8 cellular contexts compared by ENCODE assay signal in genomic region chr22:40819741-40820140, GRCh38. TPM values are rescaled to one million over a fixed set of nuclear protein-coding genes. Genes with fewer than 3 reads are reported as not detected.
DNase-seq lines count a peak whose midpoint lies in the region; ATAC-seq and FAIRE-seq lines count a peak whose summit lies in the region.

No MANE protein-coding gene starts in this region.

- H3K4me1 ChIP-seq in CD8-positive, alpha-beta memory T cell (ENCODE audit: insufficient read depth, low read length) = peaks cover 23% of the 10 kb centered on the region
- H3K4me1 ChIP-seq in right cardiac atrium (ENCODE audit: control insufficient read depth, insufficient read depth, low read length) (peaks cover 5% of the 10 kb centered on the region), small intestine (ENCODE audit: control insufficient read depth in 2 of 2, insufficient read depth in 1 of 2, low read depth in 1 of 2, low read length in 1 of 2) (peaks cover 2 to 9% of the 10 kb centered on the region in 2 donors)

- H3K9me3 Mint-ChIP-seq in CD8-positive, alpha-beta memory T cell = no peaks in the 10 kb centered on the region
- no peaks in the 10 kb centered on the region for H3K9me3 Mint-ChIP-seq in activated CD8-positive, alpha-beta T cell treated with anti-CD3 and anti-CD28 coated beads, Interleukin-2, amount 10 ng/mL, durations not matched to agents 7 days and 5 days (ENCODE audit: insufficient read depth)

- DNase-seq in CD8-positive, alpha-beta memory T cell = no peak
- peak; percentile 25 for DNase-seq in Jurkat, Clone E6-1 (ENCODE audit: low read depth, low spot score)
- DNase-seq in activated CD8-positive, alpha-beta T cell treated with anti-CD3 and anti-CD28 coated beads, Interleukin-2, amount 10 ng/mL, durations not matched to agents 7 days and 5 days = no peak
- DNase-seq in right cardiac atrium (no peak), small intestine (no peak), ecto neural progenitor cell (ENCODE audit: low spot score) (no peak)

- no peaks in the 10 kb centered on the region for H3K9me3 ChIP-seq in CD8-positive, alpha-beta memory T cell (ENCODE audit: low read length)
- H3K9me3 ChIP-seq in right cardiac atrium (ENCODE audit: control insufficient read depth, low read length) (no peaks in the 10 kb centered on the region), small intestine (ENCODE audit: control insufficient read depth, low read depth) (no peaks in the 10 kb centered on the region)

- peak overlapping the region in 7 of 8 donors; percentile 39 to 96 (median 83) for H3K27ac Mint-ChIP-seq in CD8-positive, alpha-beta memory T cell
- peak overlapping the region; percentile 64 for H3K27ac Mint-ChIP-seq in activated CD8-positive, alpha-beta T cell treated with anti-CD3 and anti-CD28 coated beads, Interleukin-2, amount 10 ng/mL, durations not matched to agents 7 days and 5 days

- H3K27me3 Mint-ChIP-seq in CD8-positive, alpha-beta memory T cell = no peaks in the 10 kb centered on the region
- H3K27me3 Mint-ChIP-seq in activated CD8-positive, alpha-beta T cell treated with anti-CD3 and anti-CD28 coated beads, Interleukin-2, amount 10 ng/mL, durations not matched to agents 7 days and 5 days (ENCODE audit: low read depth) = no peaks in the 10 kb centered on the region

- peaks cover 28 to 40% (median 40%) of the 10 kb centered on the region in 3 donors for H3K4me1 Mint-ChIP-seq in CD8-positive, alpha-beta memory T cell
- peaks cover 32% of the 10 kb centered on the region for H3K4me1 Mint-ChIP-seq in activated CD8-positive, alpha-beta T cell treated with anti-CD3 and anti-CD28 coated beads, Interleukin-2, amount 10 ng/mL, durations not matched to agents 7 days and 5 days (ENCODE audit: low read depth)

- peak overlapping the region; percentile 55 for H3K4me3 ChIP-seq in CD8-positive, alpha-beta memory T cell (ENCODE audit: low read length)
- peak overlapping the region; percentile 94 for H3K4me3 ChIP-seq in Jurkat, Clone E6-1 (ENCODE audit: low read length)
- H3K4me3 ChIP-seq in right cardiac atrium (ENCODE audit: low read length) (peak overlapping the region; percentile 96), small intestine (ENCODE audit: low read depth in 1 of 2, low read length in 2 of 2) (peak overlapping the region; percentile 68 to 97)

- H3K36me3 ChIP-seq in CD8-positive, alpha-beta memory T cell (ENCODE audit: insufficient read depth, low read length) = no peaks in the 10 kb centered on the region
- H3K36me3 ChIP-seq in small intestine (ENCODE audit: control insufficient read depth in 2 of 2, insufficient read depth in 2 of 2, low read length in 2 of 2) = no peaks in the 10 kb centered on the region

- FAIRE-seq in small intestine (lab: Jason Lieb, UNC) = no peak

- H3K27ac ChIP-seq in CD8-positive, alpha-beta memory T cell (ENCODE audit: low read depth, low read length) = peak overlapping the region; percentile 12
- H3K27ac ChIP-seq in right cardiac atrium (ENCODE audit: low read length) = peak overlapping the region; percentile 89
- peak overlapping the region; percentile 34 to 68 for H3K27ac ChIP-seq in small intestine (ENCODE audit: low read depth in 1 of 2, low read length in 1 of 2)

- no peak for ATAC-seq in activated CD8-positive, alpha-beta T cell treated with anti-CD3 and anti-CD28 coated beads, Interleukin-2, amount 10 ng/mL, durations not matched to agents 7 days and 5 days
- ATAC-seq in right cardiac atrium = peak; percentile 14 to 36
- no peak for ATAC-seq in HG02678 (IDR thresholded peaks at IDR 0.05; ENCODE audit: unreplicated experiment)
- ATAC-seq in HG02798 (IDR thresholded peaks at IDR 0.05; ENCODE audit: poor library complexity, unreplicated experiment) = no peak

- peaks cover 0 to 23% (median 0%) of the 10 kb centered on the region in 3 donors for H3K36me3 Mint-ChIP-seq in CD8-positive, alpha-beta memory T cell
- peaks cover 10% of the 10 kb centered on the region for H3K36me3 Mint-ChIP-seq in activated CD8-positive, alpha-beta T cell treated with anti-CD3 and anti-CD28 coated beads, Interleukin-2, amount 10 ng/mL, durations not matched to agents 7 days and 5 days (ENCODE audit: low read depth)

- CTCF ChIA-PET in CD8-positive, alpha-beta memory T cell (lab: Charles Lee) = interaction anchor here (1.8 kb wide), 1 partner anchor 137 kb away, joined by 5 read pairs; no protein-coding TSS in a partner anchor
- CTCF ChIA-PET in activated CD8-positive, alpha-beta T cell treated with anti-CD3 and anti-CD28 coated beads, Interleukin-2, amount 10 ng/mL, durations not matched to agents 7 days and 5 days (lab: Charles Lee) = interaction anchor here (1.0 to 5.5 kb wide), 5 partner anchors 35 to 136 kb away, joined by 3 to 33 read pairs (median 4); no protein-coding TSS in a partner anchor

- peak overlapping the region; percentile 90 to 98 (median 97) for H3K4me3 Mint-ChIP-seq in CD8-positive, alpha-beta memory T cell
- peak overlapping the region; percentile 94 for H3K4me3 Mint-ChIP-seq in activated CD8-positive, alpha-beta T cell treated with anti-CD3 and anti-CD28 coated beads, Interleukin-2, amount 10 ng/mL, durations not matched to agents 7 days and 5 days

- POLR2A ChIA-PET in CD8-positive, alpha-beta memory T cell (lab: Charles Lee) = interaction anchor here (0.7 kb wide), 1 partner anchor 10 kb away, joined by 4 read pairs; no protein-coding TSS in a partner anchor
- POLR2A ChIA-PET in activated CD8-positive, alpha-beta T cell treated with anti-CD3 and anti-CD28 coated beads, Interleukin-2, amount 10 ng/mL, durations not matched to agents 7 days and 5 days (lab: Charles Lee) = interaction anchor here (1.0 to 2.6 kb wide), 2 partner anchors 37 to 1500 kb away, joined by 6 to 15 read pairs; partner anchors contain the start of genes RPL3, ST13 and XPNPEP3

- intact Hi-C loops in right cardiac atrium (cut with DNase I) = no loop called here

- WGBS in right cardiac atrium = 3% methylated on average over 3 of the region's 3 CpGs
- 5 to 12% (median 10%) methylated on average over 3 of the region's 3 CpGs for WGBS in small intestine, 3 donors

- H3K27me3 ChIP-seq in CD8-positive, alpha-beta memory T cell (ENCODE audit: insufficient read depth, low read length, poor library complexity, severe bottlenecking) = no peaks in the 10 kb centered on the region
- H3K27me3 ChIP-seq in right cardiac atrium (ENCODE audit: control insufficient read depth, insufficient read depth) = no peaks in the 10 kb centered on the region
- H3K27me3 ChIP-seq in small intestine (ENCODE audit: control insufficient read depth in 2 of 2, insufficient read depth in 2 of 2, low read length in 2 of 2) = no peaks in the 10 kb centered on the region

RNA-seq across cellular contexts. Expression of gene SLC25A17, which starts 0.6 kb away (rescaled TPM):
- total RNA-seq in CD8-positive, alpha-beta memory T cell = 10 to 100 TPM; 31.4 to 35.1 TPM
- polyA plus RNA-seq in CD8-positive, alpha-beta memory T cell = 17.6 TPM
- 42.2 TPM for polyA plus RNA-seq in Jurkat, Clone E6-1 (2012; ENCODE audit: insufficient read depth, insufficient read length)
- total RNA-seq in activated CD8-positive, alpha-beta T cell treated with anti-CD3 and anti-CD28 coated beads, Interleukin-2, amount 10 ng/mL, durations not matched to agents 7 days and 5 days = 10 to 100 TPM; 20.0 to 24.1 TPM
- 1 to 10 TPM; 4.2 to 7.5 (median 4.9) TPM for total RNA-seq in right cardiac atrium
- 3.7 TPM for polyA plus RNA-seq in right cardiac atrium
- 10 to 100 TPM in 1 of 3 donors, 1 to 10 TPM in 2; 8.1 to 12.6 (median 9.5) TPM for polyA plus RNA-seq in small intestine

RNA-seq across cellular contexts. Expression of gene ST13, which starts 36.7 kb away (rescaled TPM):
- total RNA-seq in CD8-positive, alpha-beta memory T cell = 100 to 1,000 TPM; 201 to 218 TPM
- polyA plus RNA-seq in CD8-positive, alpha-beta memory T cell = 176 TPM
- polyA plus RNA-seq in Jurkat, Clone E6-1 (2012; ENCODE audit: insufficient read depth, insufficient read length) = 524 TPM
- total RNA-seq in activated CD8-positive, alpha-beta T cell treated with anti-CD3 and anti-CD28 coated beads, Interleukin-2, amount 10 ng/mL, durations not matched to agents 7 days and 5 days = 100 to 1,000 TPM; 141 to 148 TPM
- total RNA-seq in right cardiac atrium = 100 to 1,000 TPM; 178 to 223 (median 202) TPM
- 71.1 TPM for polyA plus RNA-seq in right cardiac atrium
- polyA plus RNA-seq in small intestine = 100 to 1,000 TPM in 2 of 3 donors, 10 to 100 TPM in 1; 69.6 to 143 (median 112) TPM

RNA-seq across cellular contexts. Expression of gene XPNPEP3, which starts 37.2 kb away (rescaled TPM):
- total RNA-seq in CD8-positive, alpha-beta memory T cell = 10 to 100 TPM; 18.7 to 19.6 TPM
- polyA plus RNA-seq in CD8-positive, alpha-beta memory T cell = 9.1 TPM
- polyA plus RNA-seq in Jurkat, Clone E6-1 (2012; ENCODE audit: insufficient read depth, insufficient read length) = 13.0 TPM
- total RNA-seq in activated CD8-positive, alpha-beta T cell treated with anti-CD3 and anti-CD28 coated beads, Interleukin-2, amount 10 ng/mL, durations not matched to agents 7 days and 5 days = 10 to 100 TPM; 14.6 TPM
- total RNA-seq in right cardiac atrium = 10 to 100 TPM; 17.3 to 25.6 (median 22.2) TPM
- polyA plus RNA-seq in right cardiac atrium (7.1 TPM), small intestine (1 to 10 TPM in 2 of 3 donors, under 1 TPM in 1; 0.89 to 4.1 (median 1.1) TPM)

RNA-seq across cellular contexts. Expression of gene DNAJB7, which starts 42.2 kb away (rescaled TPM):
- not detected for total RNA-seq in CD8-positive, alpha-beta memory T cell
- polyA plus RNA-seq in CD8-positive, alpha-beta memory T cell = 0.23 TPM
- not detected for polyA plus RNA-seq in Jurkat, Clone E6-1 (2012; ENCODE audit: insufficient read depth, insufficient read length)
- total RNA-seq in activated CD8-positive, alpha-beta T cell treated with anti-CD3 and anti-CD28 coated beads, Interleukin-2, amount 10 ng/mL, durations not matched to agents 7 days and 5 days = not detected
- total RNA-seq in right cardiac atrium = not detected
- polyA plus RNA-seq in right cardiac atrium (not detected), small intestine (under 1 TPM; 0.25 to 0.89 (median 0.54) TPM)

Comparison
In these comparisons a context has a peak if more than half of its experiments do, and no peak if none do; other contexts are left out.
1. H3K27ac ChIP-seq: peak in every context shown above with its lines; median percentile 89 in right cardiac atrium; 51 in small intestine; 12 in CD8-positive, alpha-beta memory T cell.
2. ATAC-seq: peak in right cardiac atrium (2 of 2); none in activated CD8-positive, alpha-beta T cell treated with anti-CD3 and anti-CD28 coated beads, Interleukin-2, amount 10 ng/mL, durations not matched to agents 7 days and 5 days (single experiment), HG02678 (single experiment) and HG02798 (single experiment).
3. Peak in every context shown above with its lines, with median percentiles within 50 percentile points of each other: H3K4me3 ChIP-seq.